10 cellular contexts compared by ENCODE assay signal in genomic region chr22:33438273-33438672, GRCh38.
DNase-seq lines count a peak whose midpoint lies in the region; ATAC-seq and TF ChIP-seq lines count a peak whose summit lies in the region.
"Had no signal": no experiment of that assay in that cellular context is flagged by ENCODE, and none has a peak within 500 bp of the region (broad histone marks: within the 10 kb centered on the region; RNA-seq: fewer than 3 reads in every experiment).

No MANE protein-coding gene starts in this region.

- no peak for ATAC-seq in HG02870 (IDR thresholded peaks at IDR 0.05; ENCODE audit: unreplicated experiment)

- no peaks in the 10 kb centered on the region for H3K4me1 Mint-ChIP-seq in activated CD4-positive, alpha-beta memory T cell treated with anti-CD3 and anti-CD28 coated beads for 36 hours (ENCODE audit: low read depth)
- no peaks in the 10 kb centered on the region for H3K4me1 Mint-ChIP-seq in activated CD4-positive, alpha-beta memory T cell treated with anti-CD3 and anti-CD28 coated beads, Interleukin-2, amount 10 ng/mL, durations not matched to agents 7 days and 5 days
- H3K4me1 Mint-ChIP-seq in glutamatergic neuron (ENCODE audit: low read depth, unreplicated experiment) = peaks cover 7% of the 10 kb centered on the region

- H3K9me3 ChIP-seq in SJSA1 (replicated peaks) = no peaks in the 10 kb centered on the region; the same call in 1 of the 2 replicates

- H3K27me3 ChIP-seq in SJSA1 (replicated peaks) = no peaks in the 10 kb centered on the region

- no peak overlapping the region for H3K27ac Mint-ChIP-seq in activated CD4-positive, alpha-beta memory T cell treated with anti-CD3 and anti-CD28 coated beads for 36 hours
- H3K27ac Mint-ChIP-seq in activated CD4-positive, alpha-beta memory T cell treated with anti-CD3 and anti-CD28 coated beads, Interleukin-2, amount 10 ng/mL, durations not matched to agents 7 days and 5 days = no peak overlapping the region
- H3K27ac Mint-ChIP-seq in glutamatergic neuron (ENCODE audit: unreplicated experiment) = peak overlapping the region; percentile 8

- peaks cover 4% of the 10 kb centered on the region for H3K9me3 Mint-ChIP-seq in activated CD4-positive, alpha-beta memory T cell treated with anti-CD3 and anti-CD28 coated beads for 36 hours
- peaks cover 22% of the 10 kb centered on the region for H3K9me3 Mint-ChIP-seq in activated CD4-positive, alpha-beta memory T cell treated with anti-CD3 and anti-CD28 coated beads, Interleukin-2, amount 10 ng/mL, durations not matched to agents 7 days and 5 days
- H3K9me3 Mint-ChIP-seq in glutamatergic neuron (ENCODE audit: unreplicated experiment) = no peaks in the 10 kb centered on the region

- H3K36me3 ChIP-seq in SJSA1 = no peaks in the 10 kb centered on the region

- peaks cover 13% of the 10 kb centered on the region for H3K4me1 ChIP-seq in SJSA1 (replicated peaks)

- no peaks in the 10 kb centered on the region for H3K36me3 Mint-ChIP-seq in activated CD4-positive, alpha-beta memory T cell treated with anti-CD3 and anti-CD28 coated beads for 36 hours
- H3K36me3 Mint-ChIP-seq in activated CD4-positive, alpha-beta memory T cell treated with anti-CD3 and anti-CD28 coated beads, Interleukin-2, amount 10 ng/mL, durations not matched to agents 7 days and 5 days (ENCODE audit: low read depth) = no peaks in the 10 kb centered on the region
- no peaks in the 10 kb centered on the region for H3K36me3 Mint-ChIP-seq in glutamatergic neuron (ENCODE audit: unreplicated experiment)

- H3K27ac ChIP-seq in SJSA1 = no peak overlapping the region; the same call in 1 of the 2 replicates

- DNase-seq in activated CD4-positive, alpha-beta memory T cell treated with anti-CD3 and anti-CD28 coated beads for 36 hours = peak; percentile 8
- no peak for DNase-seq in activated CD4-positive, alpha-beta memory T cell treated with anti-CD3 and anti-CD28 coated beads, Interleukin-2, amount 10 ng/mL, durations not matched to agents 7 days and 5 days
- peak; percentile 67 to 76 for DNase-seq in SJSA1 (ENCODE audit: low read depth in 1 of 2, low spot score in 2 of 2)
- no peak for DNase-seq in glutamatergic neuron
- DNase-seq in effector CD8-positive, alpha-beta T cell (lab: John Stamatoyannopoulos, UW) = no peak
- DNase-seq in activated effector memory CD4-positive, alpha-beta T cell treated with Interleukin-2 at 50 U/mL for 16 hours = no peak
- no peak for DNase-seq in SHP77 treated with DMSO at 0.1 percent for 48 hours (lab: John Stamatoyannopoulos, UW)
- DNase-seq: islet precursor cell, NCI-H748 treated with DMSO at 0.1 percent for 48 hours had no signal

- intact Hi-C loops in activated CD4-positive, alpha-beta memory T cell treated with anti-CD3 and anti-CD28 coated beads for 36 hours (cut with micrococcal nuclease) = no loop called here

- no peak overlapping the region for H3K4me3 Mint-ChIP-seq in activated CD4-positive, alpha-beta memory T cell treated with anti-CD3 and anti-CD28 coated beads for 36 hours
- no peak overlapping the region for H3K4me3 Mint-ChIP-seq in activated CD4-positive, alpha-beta memory T cell treated with anti-CD3 and anti-CD28 coated beads, Interleukin-2, amount 10 ng/mL, durations not matched to agents 7 days and 5 days
- peak overlapping the region; percentile 13 for H3K4me3 Mint-ChIP-seq in glutamatergic neuron (ENCODE audit: unreplicated experiment)

- CTCF ChIA-PET in activated CD4-positive, alpha-beta memory T cell treated with anti-CD3 and anti-CD28 coated beads for 36 hours (lab: Charles Lee) = no interaction called here
- CTCF ChIA-PET in activated CD4-positive, alpha-beta memory T cell treated with anti-CD3 and anti-CD28 coated beads, Interleukin-2, amount 10 ng/mL, durations not matched to agents 7 days and 5 days (lab: Charles Lee) = no interaction called here

- H3K4me3 ChIP-seq in SJSA1 = no peak overlapping the region

- H3K27me3 Mint-ChIP-seq in activated CD4-positive, alpha-beta memory T cell treated with anti-CD3 and anti-CD28 coated beads for 36 hours = no peaks in the 10 kb centered on the region
- H3K27me3 Mint-ChIP-seq in activated CD4-positive, alpha-beta memory T cell treated with anti-CD3 and anti-CD28 coated beads, Interleukin-2, amount 10 ng/mL, durations not matched to agents 7 days and 5 days = no peaks in the 10 kb centered on the region
- H3K27me3 Mint-ChIP-seq in glutamatergic neuron (ENCODE audit: unreplicated experiment) = peaks cover 2% of the 10 kb centered on the region

- POLR2A ChIA-PET in activated CD4-positive, alpha-beta memory T cell treated with anti-CD3 and anti-CD28 coated beads for 36 hours (lab: Charles Lee) = no interaction called here
- POLR2A ChIA-PET in activated CD4-positive, alpha-beta memory T cell treated with anti-CD3 and anti-CD28 coated beads, Interleukin-2, amount 10 ng/mL, durations not matched to agents 7 days and 5 days (lab: Charles Lee) = no interaction called here

- TF ChIP-seq CTCF in glutamatergic neuron (IDR thresholded peaks at IDR 0.05; ENCODE audit: partially characterized antibody, unreplicated experiment) = no peak

Comparison
In these comparisons a context has a peak if more than half of its experiments do, and no peak if none do; other contexts are left out.
1. DNase-seq: peak in activated CD4-positive, alpha-beta memory T cell treated with anti-CD3 and anti-CD28 coated beads for 36 hours (single experiment) and SJSA1 (2 of 2); none in activated CD4-positive, alpha-beta memory T cell treated with anti-CD3 and anti-CD28 coated beads, Interleukin-2, amount 10 ng/mL, durations not matched to agents 7 days and 5 days (single experiment), glutamatergic neuron (single experiment), effector CD8-positive, alpha-beta T cell (single experiment), activated effector memory CD4-positive, alpha-beta T cell treated with Interleukin-2 at 50 U/mL for 16 hours (single experiment) and SHP77 treated with DMSO at 0.1 percent for 48 hours (single experiment).